12 cellular contexts compared by ENCODE assay signal in genomic region chr2:28602751-28603639, GRCh38.
DNase-seq lines count a peak whose midpoint lies in the region; ATAC-seq lines count a peak whose summit lies in the region.
"Had no signal": no experiment of that assay in that cellular context is flagged by ENCODE, and none has a peak within 500 bp of the region (broad histone marks: within the 10 kb centered on the region; RNA-seq: fewer than 3 reads in every experiment).

No MANE protein-coding gene starts in this region.

- H3K9me3 ChIP-seq in naive thymus-derived CD4-positive, alpha-beta T cell (ENCODE audit: control insufficient read depth in 2 of 3, low read length in 3 of 3) = no peaks in the 10 kb centered on the region
- no peaks in the 10 kb centered on the region for H3K9me3 ChIP-seq in GM23248 (ENCODE audit: low read depth)

- H3K4me3 ChIP-seq in naive thymus-derived CD4-positive, alpha-beta T cell (ENCODE audit: low read length) = no peak overlapping the region
- no peak overlapping the region for H3K4me3 ChIP-seq in GM23248

- no peaks in the 10 kb centered on the region for H3K9me2 ChIP-seq in GM23248 (ENCODE audit: insufficient read depth)

- no peaks in the 10 kb centered on the region for H3K27me3 ChIP-seq in naive thymus-derived CD4-positive, alpha-beta T cell (ENCODE audit: control insufficient read depth in 2 of 2, insufficient read depth in 2 of 2, low read length in 2 of 2)
- no peaks in the 10 kb centered on the region for H3K27me3 ChIP-seq in GM23248 (replicated peaks; ENCODE audit: insufficient read depth)

- H3K4me2 ChIP-seq in GM23248 (ENCODE audit: unreplicated experiment) = no peak overlapping the region

- H3K27ac ChIP-seq in naive thymus-derived CD4-positive, alpha-beta T cell (ENCODE audit: low read depth, low read length) = no peak overlapping the region
- no peak overlapping the region for H3K27ac ChIP-seq in GM23248

- CTCF ChIA-PET in naive thymus-derived CD4-positive, alpha-beta T cell (lab: Charles Lee) = interaction anchor here (5.0 kb wide), 1 partner anchor 9 kb away, joined by 21 read pairs; no protein-coding TSS in a partner anchor

- no peak overlapping the region for H2AFZ ChIP-seq in GM23248

- no peaks in the 10 kb centered on the region for H4K20me1 ChIP-seq in GM23248 (ENCODE audit: insufficient read depth)

- peak; percentile 28 for ATAC-seq in naive thymus-derived CD4-positive, alpha-beta T cell

- no peaks in the 10 kb centered on the region for H3F3A ChIP-seq in GM23248 (ENCODE audit: insufficient read depth)

- WGBS in GM23248 (ENCODE audit: low coverage in 1 of 2, low lambda C conversion rate in 2 of 2, missing lambda C conversion rate in 2 of 2), 2 experiments = 80 to 88% methylated on average over 3 of the region's 3 CpGs

- intact Hi-C loops in activated T-helper 2 cell treated with anti-CD3 and anti-CD28 coated beads, Interferon-gamma antibody, Interleukin-2, Interleukin-4, amounts not matched to agents 10 μg/mL and 5 μg/mL and 100 μg/mL, durations not matched to agents 14 hours and 24 hours and 36 hours (cut with micrococcal nuclease) = no loop called here
- intact Hi-C loops in naive thymus-derived CD4-positive, alpha-beta T cell (cut with micrococcal nuclease) = no loop called here

- no peak overlapping the region for H3K9ac ChIP-seq in GM23248

- H3K4me1 ChIP-seq in naive thymus-derived CD4-positive, alpha-beta T cell (ENCODE audit: control insufficient read depth in 2 of 2, insufficient read depth in 2 of 2, low read length in 2 of 2) = peaks cover 0 to 6% of the 10 kb centered on the region in 2 donors
- no peaks in the 10 kb centered on the region for H3K4me1 ChIP-seq in GM23248 (ENCODE audit: insufficient read depth)

- no peaks in the 10 kb centered on the region for H3K9me3 Mint-ChIP-seq in activated T-helper 2 cell treated with anti-CD3 and anti-CD28 coated beads, Interferon-gamma antibody, Interleukin-2, Interleukin-4, amounts not matched to agents 10 μg/mL and 5 μg/mL and 100 μg/mL, durations not matched to agents 14 hours and 24 hours and 36 hours
- no peaks in the 10 kb centered on the region for H3K9me3 Mint-ChIP-seq in naive thymus-derived CD4-positive, alpha-beta T cell

- peak; percentile 82 to 88 for DNase-seq in AML-193 (lab: John Stamatoyannopoulos, UW)
- peak; percentile 56 to 61 for DNase-seq in Kasumi-1 (lab: John Stamatoyannopoulos, UW)
- no peak for DNase-seq in activated T-helper 2 cell treated with anti-CD3 and anti-CD28 coated beads, Interferon-gamma antibody, Interleukin-2, Interleukin-4, amounts not matched to agents 10 μg/mL and 5 μg/mL and 100 μg/mL, durations not matched to agents 14 hours and 24 hours and 36 hours (ENCODE audit: low spot score)
- no peak for DNase-seq in naive thymus-derived CD4-positive, alpha-beta T cell
- no peak for DNase-seq in activated CD4-positive, alpha-beta T cell treated with anti-CD3 and anti-CD28 coated beads, Interleukin-2, amount 50 U/mL, for 1 hour
- DNase-seq in NCI-H2227 (lab: John Stamatoyannopoulos, UW; ENCODE audit: unreplicated experiment) = no peak
- DNase-seq in glomerular visceral epithelial cell (ENCODE audit: extremely low spot score) = no peak
- no peak for DNase-seq in GM23248
- DNase-seq: activated T-cell treated with anti-CD3 and anti-CD28 coated beads for 4 hours, EL, HCEC 1CT, NCI-H1417 had no signal

- H3K4me3 Mint-ChIP-seq in activated T-helper 2 cell treated with anti-CD3 and anti-CD28 coated beads, Interferon-gamma antibody, Interleukin-2, Interleukin-4, amounts not matched to agents 10 μg/mL and 5 μg/mL and 100 μg/mL, durations not matched to agents 14 hours and 24 hours and 36 hours (ENCODE audit: low read depth) = no peak overlapping the region
- H3K4me3 Mint-ChIP-seq in naive thymus-derived CD4-positive, alpha-beta T cell = peak overlapping the region in 1 of 10 donors; percentile 21

- H3K79me2 ChIP-seq in GM23248 (ENCODE audit: insufficient read depth) = no peaks in the 10 kb centered on the region

- peaks cover 7% of the 10 kb centered on the region for H3K36me3 Mint-ChIP-seq in activated T-helper 2 cell treated with anti-CD3 and anti-CD28 coated beads, Interferon-gamma antibody, Interleukin-2, Interleukin-4, amounts not matched to agents 10 μg/mL and 5 μg/mL and 100 μg/mL, durations not matched to agents 14 hours and 24 hours and 36 hours (ENCODE audit: low read depth)
- H3K36me3 Mint-ChIP-seq in naive thymus-derived CD4-positive, alpha-beta T cell = peaks cover 0 to 11% (median 0%) of the 10 kb centered on the region in 5 donors

- H3K27me3 Mint-ChIP-seq in activated T-helper 2 cell treated with anti-CD3 and anti-CD28 coated beads, Interferon-gamma antibody, Interleukin-2, Interleukin-4, amounts not matched to agents 10 μg/mL and 5 μg/mL and 100 μg/mL, durations not matched to agents 14 hours and 24 hours and 36 hours (ENCODE audit: low read depth) = no peaks in the 10 kb centered on the region
- no peaks in the 10 kb centered on the region for H3K27me3 Mint-ChIP-seq in naive thymus-derived CD4-positive, alpha-beta T cell

- H3K4me1 Mint-ChIP-seq in activated T-helper 2 cell treated with anti-CD3 and anti-CD28 coated beads, Interferon-gamma antibody, Interleukin-2, Interleukin-4, amounts not matched to agents 10 μg/mL and 5 μg/mL and 100 μg/mL, durations not matched to agents 14 hours and 24 hours and 36 hours (ENCODE audit: low read depth) = peaks cover 12% of the 10 kb centered on the region
- peaks cover 6 to 27% (median 15%) of the 10 kb centered on the region in 7 donors for H3K4me1 Mint-ChIP-seq in naive thymus-derived CD4-positive, alpha-beta T cell

- H3K27ac Mint-ChIP-seq in activated T-helper 2 cell treated with anti-CD3 and anti-CD28 coated beads, Interferon-gamma antibody, Interleukin-2, Interleukin-4, amounts not matched to agents 10 μg/mL and 5 μg/mL and 100 μg/mL, durations not matched to agents 14 hours and 24 hours and 36 hours = peak overlapping the region; percentile 23
- peak overlapping the region in 8 of 9 donors; percentile 1 to 73 (median 50) for H3K27ac Mint-ChIP-seq in naive thymus-derived CD4-positive, alpha-beta T cell

- in situ Hi-C loops in GM23248 (cut with MboI) = no loop called here

- POLR2A ChIA-PET in naive thymus-derived CD4-positive, alpha-beta T cell (lab: Charles Lee) = interaction anchor here (1.1 kb wide), 1 partner anchor 38 kb away, joined by 4 read pairs; no protein-coding TSS in a partner anchor

- H3K36me3 ChIP-seq in naive thymus-derived CD4-positive, alpha-beta T cell (ENCODE audit: control insufficient read depth in 2 of 3, insufficient read depth in 3 of 3, low read length in 3 of 3) = no peaks in the 10 kb centered on the region
- H3K36me3 ChIP-seq in GM23248 (ENCODE audit: low read depth) = no peaks in the 10 kb centered on the region

Comparison
In these comparisons a context has a peak if more than half of its experiments do, and no peak if none do; other contexts are left out.
1. DNase-seq: peak in AML-193 (2 of 2) and Kasumi-1 (2 of 2); none in activated T-helper 2 cell treated with anti-CD3 and anti-CD28 coated beads, Interferon-gamma antibody, Interleukin-2, Interleukin-4, amounts not matched to agents 10 μg/mL and 5 μg/mL and 100 μg/mL, durations not matched to agents 14 hours and 24 hours and 36 hours (single experiment), naive thymus-derived CD4-positive, alpha-beta T cell (0 of 9), activated CD4-positive, alpha-beta T cell treated with anti-CD3 and anti-CD28 coated beads, Interleukin-2, amount 50 U/mL, for 1 hour (single experiment), NCI-H2227 (single experiment), glomerular visceral epithelial cell (single experiment) and GM23248 (single experiment).